In genomic region chr1:108239433-108239832, GRCh38 we compare ENCODE assay signal across 6 cellular contexts. TPM values are rescaled to one million over a fixed set of nuclear protein-coding genes. Genes with fewer than 3 reads are reported as not detected.
"Had no signal": no experiment of that assay in that cellular context is flagged by ENCODE, and none has a peak within 500 bp of the region (broad histone marks: within the 10 kb centered on the region; RNA-seq: fewer than 3 reads in every experiment).

No MANE protein-coding gene starts in this region.

RNA-seq across cellular contexts. Expression of gene NBPF4, which starts 4.4 kb away (rescaled TPM):
- total RNA-seq: OCI-LY7, Right ventricle myocardium inferior, Right ventricle myocardium superior, SJSA1, SK-MEL-5 had no signal
- polyA plus RNA-seq: SK-N-SH had no signal

RNA-seq across cellular contexts. Expression of gene SLC25A24, which starts 39.3 kb away (rescaled TPM):
- total RNA-seq: OCI-LY7 had no signal
